In genomic region chr6:43077981-43078411, GRCh38 we compare ENCODE assay signal across 1 cellular context.
TF ChIP-seq lines count a peak whose summit lies in the region.

No MANE protein-coding gene starts in this region.

TF ChIP-seq in GM23338, 12 proteins besides CTCF, POLR2A, EP300 and RAD21:
- TF ChIP-seq EZH2phosphoT487 (IDR thresholded peaks at IDR 0.05; ENCODE audit: unreplicated experiment) (no peak), EZH2 (IDR thresholded peaks at IDR 0.05; ENCODE audit: low read depth, unreplicated experiment) (no peak), NANOG (IDR thresholded peaks at IDR 0.05; ENCODE audit: borderline replicate concordance) (no peak), CREB1 (CRISPR knock-in tag; IDR thresholded peaks at IDR 0.05; ENCODE audit: low read depth) (no peak), ZNF462 (CRISPR knock-in tag; IDR thresholded peaks at IDR 0.05) (no peak), ETS1 (IDR thresholded peaks at IDR 0.05) (no peak), ZNF331 (CRISPR knock-in tag; IDR thresholded peaks at IDR 0.05; ENCODE audit: low read depth) (no peak), REST (IDR thresholded peaks at IDR 0.05; ENCODE audit: unreplicated experiment) (no peak), STAT1 (IDR thresholded peaks at IDR 0.05; ENCODE audit: unreplicated experiment) (no peak), JUNB (IDR thresholded peaks at IDR 0.05; ENCODE audit: unreplicated experiment) (no peak), ZNF114 (CRISPR knock-in tag; IDR thresholded peaks at IDR 0.05) (no peak), POLR2AphosphoS5 (IDR thresholded peaks at IDR 0.05; ENCODE audit: low read depth) (no peak)
